8 cellular contexts compared by ENCODE assay signal in genomic region chr4:82044141-82044993, GRCh38.
DNase-seq lines count a peak whose midpoint lies in the region; ATAC-seq and TF ChIP-seq lines count a peak whose summit lies in the region.

No MANE protein-coding gene starts in this region.

- peak; percentile 23 to 25 for DNase-seq in activated CD4-positive, alpha-beta T cell treated with anti-CD3 and anti-CD28 coated beads, Interleukin-2, amount 50 U/mL, for 48 hours
- DNase-seq in activated CD4-positive, alpha-beta T cell treated with anti-CD3 and anti-CD28 coated beads, Interleukin-2, amount 10 ng/mL, durations not matched to agents 7 days and 5 days, result no peak
- DNase-seq in NCI-H2171 treated with DMSO at 0.1 percent for 48 hours (lab: John Stamatoyannopoulos, UW) (peak; percentile 16), amygdala (lab: John Stamatoyannopoulos, UW) (peak in 49 of 56 donors; percentile 3 to 73 (median 40)), hepatic stellate cell (ENCODE audit: low spot score) (peak; percentile 4), psoas muscle (peak; percentile 60 to 73)
- DNase-seq in NK-92 treated with Interleukin-12 subunit alpha and Interleukin-12 subunit beta, amount 100 ng/mL, for 24 hours (lab: John Stamatoyannopoulos, UW), result no peak

- peak overlapping the region; percentile 68 for H3K4me3 ChIP-seq in psoas muscle

- H3K9me3 Mint-ChIP-seq in activated CD4-positive, alpha-beta T cell treated with anti-CD3 and anti-CD28 coated beads, Interleukin-2, amount 10 ng/mL, durations not matched to agents 7 days and 5 days, result no peaks in the 10 kb centered on the region

- no peaks in the 10 kb centered on the region for H3K36me3 ChIP-seq in psoas muscle (ENCODE audit: insufficient read depth in 1 of 2, low read depth in 1 of 2)

- no peak for TF ChIP-seq CTCF in psoas muscle (IDR thresholded peaks at IDR 0.05)

- 0% methylated on average over 32 to 75 of the region's 75 CpGs for WGBS in psoas muscle, 3 donors

- no peak overlapping the region for H3K4me3 Mint-ChIP-seq in activated CD4-positive, alpha-beta T cell treated with anti-CD3 and anti-CD28 coated beads, Interleukin-2, amount 10 ng/mL, durations not matched to agents 7 days and 5 days

- no peak overlapping the region for H3K27ac ChIP-seq in psoas muscle

- H3K4me1 ChIP-seq in psoas muscle, result peaks cover 3% of the 10 kb centered on the region

- no peaks in the 10 kb centered on the region for H3K36me3 Mint-ChIP-seq in activated CD4-positive, alpha-beta T cell treated with anti-CD3 and anti-CD28 coated beads, Interleukin-2, amount 10 ng/mL, durations not matched to agents 7 days and 5 days (ENCODE audit: low read depth)

- CTCF ChIA-PET in activated CD4-positive, alpha-beta T cell treated with anti-CD3 and anti-CD28 coated beads, Interleukin-2, amount 10 ng/mL, durations not matched to agents 7 days and 5 days (lab: Charles Lee), result no interaction called here

- no peak overlapping the region for H3K27ac Mint-ChIP-seq in activated CD4-positive, alpha-beta T cell treated with anti-CD3 and anti-CD28 coated beads, Interleukin-2, amount 10 ng/mL, durations not matched to agents 7 days and 5 days

- H3K9me3 ChIP-seq in psoas muscle, result no peaks in the 10 kb centered on the region

- no peaks in the 10 kb centered on the region for H3K4me1 Mint-ChIP-seq in activated CD4-positive, alpha-beta T cell treated with anti-CD3 and anti-CD28 coated beads, Interleukin-2, amount 10 ng/mL, durations not matched to agents 7 days and 5 days

- intact Hi-C loops in psoas muscle (cut with DNase I), result no loop called here

- ATAC-seq in psoas muscle (peak; percentile 67 to 95 (median 90)), HG02642 (IDR thresholded peaks at IDR 0.05; ENCODE audit: poor library complexity, unreplicated experiment) (no peak)

- H3K27me3 Mint-ChIP-seq in activated CD4-positive, alpha-beta T cell treated with anti-CD3 and anti-CD28 coated beads, Interleukin-2, amount 10 ng/mL, durations not matched to agents 7 days and 5 days, result peaks cover 37% of the 10 kb centered on the region

- POLR2A ChIA-PET in activated CD4-positive, alpha-beta T cell treated with anti-CD3 and anti-CD28 coated beads, Interleukin-2, amount 10 ng/mL, durations not matched to agents 7 days and 5 days (lab: Charles Lee), result no interaction called here

- peaks cover 0 to 39% (median 6%) of the 10 kb centered on the region in 3 donors for H3K27me3 ChIP-seq in psoas muscle (ENCODE audit: insufficient read depth in 3 of 3, low read length in 2 of 3)

Comparison
In these comparisons a context has a peak if more than half of its experiments do, and no peak if none do; other contexts are left out.
1. DNase-seq: peak in activated CD4-positive, alpha-beta T cell treated with anti-CD3 and anti-CD28 coated beads, Interleukin-2, amount 50 U/mL, for 48 hours (2 of 2), NCI-H2171 treated with DMSO at 0.1 percent for 48 hours (single experiment), amygdala (49 of 56), hepatic stellate cell (single experiment) and psoas muscle (2 of 2); none in activated CD4-positive, alpha-beta T cell treated with anti-CD3 and anti-CD28 coated beads, Interleukin-2, amount 10 ng/mL, durations not matched to agents 7 days and 5 days (single experiment) and NK-92 treated with Interleukin-12 subunit alpha and Interleukin-12 subunit beta, amount 100 ng/mL, for 24 hours (single experiment).